ENCODE assay signal across 1 cellular context in the genomic region with DNA sequence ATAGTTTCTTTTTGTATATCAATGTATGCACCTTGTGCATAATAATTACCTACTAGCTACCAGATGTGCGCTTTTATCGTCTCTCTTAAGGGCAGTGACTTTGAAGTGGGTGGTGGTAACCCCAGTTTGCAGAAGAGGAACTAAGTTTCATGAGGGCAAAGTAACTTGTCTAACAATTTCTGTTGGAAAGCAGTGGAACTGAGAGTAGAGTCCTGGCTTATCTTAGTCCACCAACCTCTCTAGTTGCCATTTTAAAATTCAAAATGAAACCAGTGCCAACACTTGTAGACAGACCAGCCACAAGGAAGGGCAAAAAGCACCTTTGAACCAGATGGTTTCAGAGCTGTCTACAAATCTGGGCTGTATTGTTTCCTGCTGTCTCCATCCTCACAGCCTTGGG.
TF ChIP-seq lines count a peak whose summit lies in the region.

No MANE protein-coding gene starts in this region.

TF ChIP-seq in H1, 55 proteins besides CTCF, POLR2A, EP300 and RAD21 (continued from another document):
- TF ChIP-seq EZH2 (IDR thresholded peaks at IDR 0.05; ENCODE audit: low read depth, low read length, severe bottlenecking) (no peak), KDM5A (IDR thresholded peaks at IDR 0.05; ENCODE audit: low read length) (no peak)
TF ChIP-seq in H1: peak in this region for 0.
